ENCODE assay signal across 18 cellular contexts in genomic region chr3:121989943-121990342, GRCh38. TPM values are rescaled to one million over a fixed set of nuclear protein-coding genes. Genes with fewer than 3 reads are reported as not detected.
DNase-seq lines count a peak whose midpoint lies in the region; FAIRE-seq and TF ChIP-seq lines count a peak whose summit lies in the region.
"Had no signal": no experiment of that assay in that cellular context is flagged by ENCODE, and none has a peak within 500 bp of the region (broad histone marks: within the 10 kb centered on the region; RNA-seq: fewer than 3 reads in every experiment).

No MANE protein-coding gene starts in this region.

- H3K4me1 Mint-ChIP-seq in type B pancreatic cell (ENCODE audit: unreplicated experiment): no peaks in the 10 kb centered on the region

- TF ChIP-seq CTCF in Loucy (conservative IDR thresholded peaks at IDR 0.05; ENCODE audit: low read length) (peak; percentile 41; the same call in 1 of the 2 replicates), bronchial epithelial cell (IDR thresholded peaks at IDR 0.05; ENCODE audit: insufficient read depth, low read length, severe bottlenecking) (peak; percentile 45), type B pancreatic cell (conservative IDR thresholded peaks at IDR 0.05) (no peak)

- no peaks in the 10 kb centered on the region for H3K27me3 Mint-ChIP-seq in type B pancreatic cell

- H3K9ac ChIP-seq in Loucy (ENCODE audit: low read depth, low read length, poor library complexity, severe bottlenecking): no peak overlapping the region

- no peak overlapping the region for H3K4me2 ChIP-seq in Loucy (ENCODE audit: low read depth, low read length, poor library complexity, severe bottlenecking)

- no peaks in the 10 kb centered on the region for H3K9me3 Mint-ChIP-seq in type B pancreatic cell
- H3K9me3 Mint-ChIP-seq: effector memory CD8-positive, alpha-beta T cell had no signal

- DNase-seq in DMS 273 (lab: John Stamatoyannopoulos, UW; ENCODE audit: unreplicated experiment): peak; percentile 12
- no peak for DNase-seq in DMS 273 treated with DMSO at 0.1 percent for 48 hours (lab: John Stamatoyannopoulos, UW)
- DNase-seq in bronchial epithelial cell (ENCODE audit: low read depth): peak; percentile 53
- DNase-seq in myocyte (ENCODE audit: low read depth): peak; percentile 24
- no peak for DNase-seq in DMS153 treated with DMSO at 0.1 percent for 48 hours (lab: John Stamatoyannopoulos, UW; ENCODE audit: unreplicated experiment)
- no peak for DNase-seq in COLO668 (lab: John Stamatoyannopoulos, UW; ENCODE audit: unreplicated experiment)
- no peak for DNase-seq in type B pancreatic cell (ENCODE audit: extremely low spot score, unreplicated experiment)
- DNase-seq: anterior cingulate cortex; DMS79; effector memory CD8-positive, alpha-beta T cell; heart left ventricle; NCI-H2171 treated with DMSO at 0.1 percent for 48 hours; RPMI8226 had no signal

- H3K36me3 Mint-ChIP-seq in type B pancreatic cell: no peaks in the 10 kb centered on the region

- no peaks in the 10 kb centered on the region for H4K20me1 ChIP-seq in Loucy (ENCODE audit: insufficient read depth, low read length, poor library complexity, severe bottlenecking)

- no peaks in the 10 kb centered on the region for H3K9me3 ChIP-seq in Loucy (ENCODE audit: insufficient read depth, low read depth, low read length)
- H3K9me3 ChIP-seq: heart left ventricle had no signal

- no peaks in the 10 kb centered on the region for H3K79me2 ChIP-seq in Loucy (ENCODE audit: insufficient read depth, low read length)

- peaks cover 4% of the 10 kb centered on the region for H3K4me1 ChIP-seq in Loucy (ENCODE audit: insufficient read depth, low read length, poor library complexity, severe bottlenecking)

- H3K4me3 Mint-ChIP-seq in type B pancreatic cell: no peak overlapping the region
- H3K4me3 Mint-ChIP-seq: effector memory CD8-positive, alpha-beta T cell had no signal

- H2AFZ ChIP-seq in Loucy (ENCODE audit: low read length): no peak overlapping the region

- H3K36me3 ChIP-seq in Loucy (ENCODE audit: insufficient read depth, low read length): no peaks in the 10 kb centered on the region
- H3K36me3 ChIP-seq in bronchial epithelial cell (ENCODE audit: control insufficient read depth, insufficient read depth, low read length): no peaks in the 10 kb centered on the region
- H3K36me3 ChIP-seq: heart left ventricle had no signal

- no peak for FAIRE-seq in bronchial epithelial cell (lab: Jason Lieb, UNC)

- H3K27ac Mint-ChIP-seq in type B pancreatic cell: no peak overlapping the region
- H3K27ac Mint-ChIP-seq: effector memory CD8-positive, alpha-beta T cell had no signal

- H3F3A ChIP-seq in Loucy (ENCODE audit: low read depth): no peaks in the 10 kb centered on the region

- H3K27me3 ChIP-seq in Loucy (ENCODE audit: insufficient read depth, low read length, poor library complexity, severe bottlenecking) (no peaks in the 10 kb centered on the region), bronchial epithelial cell (ENCODE audit: control insufficient read depth, insufficient read depth, low read length) (no peaks in the 10 kb centered on the region)
- H3K27me3 ChIP-seq: heart left ventricle had no signal

- no peaks in the 10 kb centered on the region for H3K9me2 ChIP-seq in Loucy (replicated peaks; ENCODE audit: low read depth, low read length)

- H3K4me3 ChIP-seq in Loucy (ENCODE audit: low read length, poor library complexity, severe bottlenecking): no peak overlapping the region
- H3K4me3 ChIP-seq in bronchial epithelial cell (ENCODE audit: low read depth, low read length): no peak overlapping the region
- H3K4me3 ChIP-seq: heart left ventricle had no signal

RNA-seq across cellular contexts. Expression of gene ILDR1, which starts 32.1 kb away (rescaled TPM):
- total RNA-seq in bronchial epithelial cell (1.6 and 6.0 TPM in 2 replicates), myocyte (not detected in 2 replicates), type B pancreatic cell (ENCODE audit: low replicate concordance) (2.6 and 6.4 TPM in 2 replicates)
- polyA plus RNA-seq in myocyte (2012): not detected
- total RNA-seq: A172, HT1080, right cardiac atrium, temporal lobe had no signal
- polyA plus RNA-seq: heart left ventricle, right cardiac atrium had no signal

Comparison
In these comparisons a context has a peak if more than half of its experiments do, and no peak if none do; other contexts are left out.
1. DNase-seq: peak in DMS 273 (single experiment), bronchial epithelial cell (single experiment) and myocyte (single experiment); none in DMS 273 treated with DMSO at 0.1 percent for 48 hours (single experiment), DMS153 treated with DMSO at 0.1 percent for 48 hours (single experiment), COLO668 (single experiment) and type B pancreatic cell (single experiment).